ENCODE assay signal across 10 cellular contexts in the genomic region with DNA sequence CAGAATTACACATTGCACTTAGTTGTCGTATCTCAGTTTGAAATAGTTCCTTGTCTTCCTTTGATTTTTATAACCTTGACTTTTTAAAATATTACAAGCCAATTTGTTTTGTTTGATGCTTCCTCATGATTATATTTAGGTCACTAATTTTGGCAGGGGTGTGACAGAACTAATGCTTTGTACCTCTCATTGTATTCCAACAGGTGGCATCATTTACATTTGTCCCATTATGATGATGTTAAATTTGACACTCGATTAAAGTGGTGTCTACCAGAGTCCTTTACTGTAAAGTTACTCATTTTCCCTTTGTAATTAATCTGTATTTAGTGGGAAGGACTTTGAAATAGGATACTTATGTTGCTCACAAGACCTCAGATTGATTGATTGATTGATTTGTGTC. TPM values are rescaled to one million over a fixed set of nuclear protein-coding genes. Genes with fewer than 3 reads are reported as not detected.
DNase-seq lines count a peak whose midpoint lies in the region; ATAC-seq and TF ChIP-seq lines count a peak whose summit lies in the region.
"Had no signal": no experiment of that assay in that cellular context is flagged by ENCODE, and none has a peak within 500 bp of the region (broad histone marks: within the 10 kb centered on the region; RNA-seq: fewer than 3 reads in every experiment).

No MANE protein-coding gene starts in this region.

- no peaks in the 10 kb centered on the region for H4K20me1 ChIP-seq in MM.1S (ENCODE audit: insufficient read depth, low read length)

- no peak overlapping the region for H3K27ac ChIP-seq in MM.1S (ENCODE audit: low read length)

- H3K79me2 ChIP-seq in MM.1S (ENCODE audit: low read length): no peaks in the 10 kb centered on the region

- H3K4me3 ChIP-seq in MM.1S (ENCODE audit: low read length) (no peak overlapping the region), astrocyte of the spinal cord (ENCODE audit: low read depth, low read length) (no peak overlapping the region), retinal pigment epithelial cell (ENCODE audit: low read length) (no peak overlapping the region)
- H3K4me3 ChIP-seq: HAP-1 had no signal

- no peaks in the 10 kb centered on the region for H3K9me2 ChIP-seq in MM.1S (replicated peaks; ENCODE audit: insufficient read depth, low read length)

- no peaks in the 10 kb centered on the region; the same call in 1 of the 2 replicates for H3K36me3 ChIP-seq in MM.1S (replicated peaks; ENCODE audit: insufficient read depth, low read length)

- H3K4me1 ChIP-seq in MM.1S (ENCODE audit: low read length): no peaks in the 10 kb centered on the region

- no peak for ATAC-seq in sciatic nerve

- peak; percentile 3 for DNase-seq in SKM-1 treated with dmso at 0.1 percent for 144 hours (lab: John Stamatoyannopoulos, UW; ENCODE audit: unreplicated experiment)
- no peak for DNase-seq in SKM-1 (lab: John Stamatoyannopoulos, UW; ENCODE audit: unreplicated experiment)
- DNase-seq in MM.1S: peak; percentile 11
- no peak for DNase-seq in astrocyte of the spinal cord (ENCODE audit: low read depth, low spot score)
- no peak for DNase-seq in retinal pigment epithelial cell (ENCODE audit: low read depth)
- no peak for DNase-seq in NCI-H446 treated with DMSO at 0.1 percent for 48 hours (lab: John Stamatoyannopoulos, UW)
- DNase-seq in sciatic nerve (ENCODE audit: low spot score): no peak
- DNase-seq in KG1 (lab: John Stamatoyannopoulos, UW): no peak
- DNase-seq: activated T-cell treated with anti-CD3 and anti-CD28 coated beads, Interleukin-2, amount 50 U/mL, for 72 hours had no signal

- no peaks in the 10 kb centered on the region for H3K9me3 ChIP-seq in MM.1S (replicated peaks; ENCODE audit: insufficient read depth, low read length)
- H3K9me3 ChIP-seq: HAP-1 had no signal

- TF ChIP-seq CTCF in MM.1S (IDR thresholded peaks at IDR 0.05; ENCODE audit: low read length) (peak; percentile 37), astrocyte of the spinal cord (IDR thresholded peaks at IDR 0.05; ENCODE audit: low read depth, low read length) (peak; percentile 19), retinal pigment epithelial cell (conservative IDR thresholded peaks at IDR 0.05; ENCODE audit: low read depth, low read length) (peak; percentile 22)

- no peak overlapping the region for H3K4me2 ChIP-seq in MM.1S (ENCODE audit: low read depth, low read length)

- H3K27me3 ChIP-seq in MM.1S (replicated peaks; ENCODE audit: insufficient read depth, low read length): no peaks in the 10 kb centered on the region

- in situ Hi-C loops in astrocyte of the spinal cord (cut with HindIII; ENCODE audit: low sequenced_read_pairs): no loop called here

- H3F3A ChIP-seq in MM.1S (ENCODE audit: insufficient read depth, low read length): 0 out of 2 replicates have a peak, but pooled peaks cover 2% of the 10 kb centered on the region

- intact Hi-C loops in sciatic nerve (cut with DNase I): no loop called here

- H3K9ac ChIP-seq in MM.1S (ENCODE audit: low read length): no peak overlapping the region

- H2AFZ ChIP-seq in MM.1S (ENCODE audit: low read length): no peak overlapping the region

RNA-seq across cellular contexts. Expression of a gene that starts 21.5 kb away (rescaled TPM):
- total RNA-seq in sciatic nerve: 0.67 TPM

RNA-seq across cellular contexts. Expression of a gene that starts 48.1 kb away (rescaled TPM):
- total RNA-seq in sciatic nerve: 30.3 TPM

RNA-seq across cellular contexts. Expression of a gene that starts 58.8 kb away (rescaled TPM):
- total RNA-seq in sciatic nerve: 11.8 TPM

Comparison
In these comparisons a context has a peak if more than half of its experiments do, and no peak if none do; other contexts are left out.
1. DNase-seq: peak in SKM-1 treated with dmso at 0.1 percent for 144 hours (single experiment) and MM.1S (single experiment); none in SKM-1 (single experiment), astrocyte of the spinal cord (single experiment), retinal pigment epithelial cell (single experiment), NCI-H446 treated with DMSO at 0.1 percent for 48 hours (single experiment), sciatic nerve (single experiment) and KG1 (single experiment).
2. Peak in every context shown above with its lines, with median percentiles within 50 percentile points of each other: CTCF ChIP-seq.